11 cellular contexts compared by ENCODE assay signal in genomic region chr2:207156045-207156444, GRCh38. TPM values are rescaled to one million over a fixed set of nuclear protein-coding genes. Genes with fewer than 3 reads are reported as not detected.
A peak's percentile ranks its signal among the peaks of the same experiment; 100 is the strongest.
DNase-seq lines count a peak whose midpoint lies in the region; ATAC-seq, FAIRE-seq and TF ChIP-seq lines count a peak whose summit lies in the region.
"Had no signal": no experiment of that assay in that cellular context is flagged by ENCODE, and none has a peak within 500 bp of the region (broad histone marks: within the 10 kb centered on the region; RNA-seq: fewer than 3 reads in every experiment).

No MANE protein-coding gene starts in this region.

- no peak for DNase-seq in activated T-cell treated with anti-CD3 and anti-CD28 coated beads, Interleukin-2, amount 50 U/mL, for 4 hours
- DNase-seq in activated T-cell treated with anti-CD3 and anti-CD28 coated beads for 4 hours (no peak), memory B cell (ENCODE audit: low spot score in 2 of 2) (no peak), superior temporal gyrus (ENCODE audit: extremely low spot score) (peak; percentile 42), GM12892 (ENCODE audit: insufficient read length) (no peak), SK-N-DZ (ENCODE audit: low spot score) (no peak)
- DNase-seq: brain microvascular endothelial cell, Kasumi-1, NCI-H2107 had no signal

- peak overlapping the region; percentile 68 for H3K27ac Mint-ChIP-seq in activated naive CD8-positive, alpha-beta T cell
- H3K27ac Mint-ChIP-seq in memory B cell: peak overlapping the region; percentile 14

- H3K4me1 Mint-ChIP-seq in activated T-cell treated with anti-CD3 and anti-CD28 coated beads, Interleukin-2, amount 50 U/mL, for 4 hours (ENCODE audit: low read depth): peaks cover 80% of the 10 kb centered on the region
- peaks cover 96% of the 10 kb centered on the region for H3K4me1 Mint-ChIP-seq in activated naive CD8-positive, alpha-beta T cell (ENCODE audit: low read depth)
- peaks cover 48% of the 10 kb centered on the region for H3K4me1 Mint-ChIP-seq in memory B cell

- peak; percentile 38 to 54 for ATAC-seq in activated T-cell treated with anti-CD3 and anti-CD28 coated beads, Interleukin-2, amount 50 U/mL, for 4 hours
- ATAC-seq in memory B cell (ENCODE audit: low read depth): no peak
- ATAC-seq in HG03045 (IDR thresholded peaks at IDR 0.05; ENCODE audit: unreplicated experiment): no peak

- H3K36me3 Mint-ChIP-seq in activated T-cell treated with anti-CD3 and anti-CD28 coated beads, Interleukin-2, amount 50 U/mL, for 4 hours (ENCODE audit: insufficient read depth): peaks cover 9% of the 10 kb centered on the region
- peaks cover 18% of the 10 kb centered on the region for H3K36me3 Mint-ChIP-seq in activated naive CD8-positive, alpha-beta T cell
- H3K36me3 Mint-ChIP-seq in memory B cell: peaks cover 6% of the 10 kb centered on the region

- no peak for TF ChIP-seq POLR2A in GM12892 (IDR thresholded peaks at IDR 0.05; ENCODE audit: low read depth, low read length)

- FAIRE-seq in GM12892 (lab: Jason Lieb, UNC): no peak

- H3K9me3 Mint-ChIP-seq in activated T-cell treated with anti-CD3 and anti-CD28 coated beads, Interleukin-2, amount 50 U/mL, for 4 hours: no peaks in the 10 kb centered on the region
- no peaks in the 10 kb centered on the region for H3K9me3 Mint-ChIP-seq in activated naive CD8-positive, alpha-beta T cell (ENCODE audit: low read depth)
- peaks cover 1% of the 10 kb centered on the region for H3K9me3 Mint-ChIP-seq in memory B cell

- H3K27me3 Mint-ChIP-seq in activated T-cell treated with anti-CD3 and anti-CD28 coated beads, Interleukin-2, amount 50 U/mL, for 4 hours (ENCODE audit: low read depth): no peaks in the 10 kb centered on the region
- no peaks in the 10 kb centered on the region for H3K27me3 Mint-ChIP-seq in activated naive CD8-positive, alpha-beta T cell
- no peaks in the 10 kb centered on the region for H3K27me3 Mint-ChIP-seq in memory B cell

- H3K4me3 Mint-ChIP-seq in activated T-cell treated with anti-CD3 and anti-CD28 coated beads, Interleukin-2, amount 50 U/mL, for 4 hours: peak overlapping the region; percentile 2
- H3K4me3 Mint-ChIP-seq in activated naive CD8-positive, alpha-beta T cell: peak overlapping the region; percentile 48
- H3K4me3 Mint-ChIP-seq in memory B cell: no peak overlapping the region

RNA-seq across cellular contexts. Expression of gene KLF7, which starts 9.7 kb away (rescaled TPM):
- 10 to 100 TPM in 2 of 3 donors, 1 to 10 TPM in 1; 5.9 to 14.3 (median 13.4) TPM for total RNA-seq in activated T-cell treated with anti-CD3 and anti-CD28 coated beads, Interleukin-2, amount 50 U/mL, for 4 hours
- polyA plus RNA-seq in GM12892 (2012; ENCODE audit: missing spikeins): 13.5 TPM
- polyA plus RNA-seq in SK-N-DZ (2014; cell fraction: cytosol; rRNA removed): 18.2 and 23.0 TPM in 2 replicates
- 9.6 and 24.4 TPM in 2 replicates for polyA plus RNA-seq in SK-N-DZ (2014; cell fraction: nucleus; rRNA removed)

Comparison
In these comparisons a context has a peak if more than half of its experiments do, and no peak if none do; other contexts are left out.
1. ATAC-seq: peak in activated T-cell treated with anti-CD3 and anti-CD28 coated beads, Interleukin-2, amount 50 U/mL, for 4 hours (2 of 2); none in memory B cell (single experiment) and HG03045 (single experiment).